28 cellular contexts compared by ENCODE assay signal in the genomic region with DNA sequence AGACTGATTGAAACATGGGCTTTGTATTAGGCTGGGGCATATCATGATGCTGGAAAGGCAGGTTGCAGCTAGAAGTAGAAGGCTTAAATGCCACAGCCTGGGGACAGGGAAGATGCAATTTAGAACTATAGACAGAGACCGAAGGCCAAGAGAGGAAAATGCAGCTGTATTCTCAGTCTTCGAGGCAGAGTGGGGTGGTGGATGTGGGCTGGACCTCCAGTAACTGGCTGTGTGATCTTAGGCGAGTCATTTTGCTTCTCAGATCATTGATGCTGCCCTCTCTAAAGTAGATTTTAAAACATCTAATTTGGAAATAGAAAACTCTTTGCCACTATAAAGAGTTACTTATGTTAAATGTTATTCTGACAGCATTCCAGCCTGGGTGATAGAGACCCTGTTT. TPM values are rescaled to one million over a fixed set of nuclear protein-coding genes. Genes with fewer than 3 reads are reported as not detected.
"Had no signal": no experiment of that assay in that cellular context is flagged by ENCODE, and none has a peak within 500 bp of the region (broad histone marks: within the 10 kb centered on the region; RNA-seq: fewer than 3 reads in every experiment).

No MANE protein-coding gene starts in this region.

- H3K27ac Mint-ChIP-seq: activated CD8-positive, alpha-beta memory T cell treated with anti-CD3 and anti-CD28 coated beads, Interleukin-2, amount 10 ng/mL, durations not matched to agents 7 days and 5 days; activated naive CD8-positive, alpha-beta T cell; mesothelial cell of epicardium; stimulated activated memory B cell treated with anti-CD40 and anti-IgM and Interleukin-4, amounts not matched to agents 10 μg/mL and 1 μg/mL and 100 μg/mL, for 72 hours had no signal

- H3K36me3 Mint-ChIP-seq: activated CD8-positive, alpha-beta memory T cell treated with anti-CD3 and anti-CD28 coated beads, Interleukin-2, amount 10 ng/mL, durations not matched to agents 7 days and 5 days; activated naive CD8-positive, alpha-beta T cell; immature natural killer cell; mesothelial cell of epicardium; naive B cell; stimulated activated memory B cell treated with anti-CD40 and anti-IgM and Interleukin-4, amounts not matched to agents 10 μg/mL and 1 μg/mL and 100 μg/mL, for 72 hours had no signal

- H3K4me1 Mint-ChIP-seq: naive B cell had no signal

- H3K4me1 ChIP-seq: pancreas, prostate gland, tibial nerve had no signal

- H3K27ac ChIP-seq: pancreas, prostate gland, SK-N-MC, skin epidermis, tibial nerve had no signal

- H3K4me3 Mint-ChIP-seq: activated CD8-positive, alpha-beta memory T cell treated with anti-CD3 and anti-CD28 coated beads, Interleukin-2, amount 10 ng/mL, durations not matched to agents 7 days and 5 days; activated naive CD8-positive, alpha-beta T cell; effector memory CD8-positive, alpha-beta T cell; immature natural killer cell; mesothelial cell of epicardium; naive B cell; stimulated activated memory B cell treated with anti-CD40 and anti-IgM and Interleukin-4, amounts not matched to agents 10 μg/mL and 1 μg/mL and 100 μg/mL, for 72 hours had no signal

- H3K4me3 ChIP-seq: pancreas, prostate gland, SK-N-MC, skin epidermis, tibial nerve had no signal

- DNase-seq: activated CD4-positive, alpha-beta T cell treated with anti-CD3 and anti-CD28 coated beads for 1 hour; activated CD4-positive, alpha-beta T cell treated with anti-CD3 and anti-CD28 coated beads, Interleukin-2, amount 50 U/mL, for 48 hours; activated CD8-positive, alpha-beta memory T cell treated with anti-CD3 and anti-CD28 coated beads, Interleukin-2, amount 10 ng/mL, durations not matched to agents 7 days and 5 days; amniotic stem cell; caudate nucleus; cortex of kidney; effector memory CD8-positive, alpha-beta T cell; head of caudate nucleus; hypothalamus; immature natural killer cell; naive B cell; pancreas; retina; stimulated activated CD4-positive, alpha-beta T cell treated with anti-CD3 and anti-CD28 coated beads, Interleukin-4, amount 100 ng/mL, for 24 hours had no signal

- ATAC-seq: sciatic nerve; stimulated activated memory B cell treated with anti-CD40 and anti-IgM and Interleukin-4, amounts not matched to agents 10 μg/mL and 1 μg/mL and 100 μg/mL, for 72 hours had no signal

- H3K36me3 ChIP-seq: pancreas, prostate gland, tibial nerve had no signal

- H3K9me3 ChIP-seq: pancreas, prostate gland, tibial nerve had no signal

- H3K9me3 Mint-ChIP-seq: effector memory CD8-positive, alpha-beta T cell; immature natural killer cell; mesothelial cell of epicardium; naive B cell; stimulated activated memory B cell treated with anti-CD40 and anti-IgM and Interleukin-4, amounts not matched to agents 10 μg/mL and 1 μg/mL and 100 μg/mL, for 72 hours had no signal

RNA-seq across cellular contexts. Expression of a gene that starts 17.7 kb away (rescaled TPM):
- total RNA-seq: chondrocyte, fibroblast of lung, fibroblast of villous mesenchyme, urinary bladder had no signal

RNA-seq across cellular contexts. Expression of a gene that starts 24.6 kb away (rescaled TPM):
- total RNA-seq: chondrocyte, fibroblast of lung, fibroblast of villous mesenchyme, kidney epithelial cell, lower leg skin had no signal

RNA-seq across cellular contexts. Expression of a gene that starts 26.3 kb away (rescaled TPM):
- total RNA-seq: chondrocyte, fibroblast of lung, fibroblast of villous mesenchyme, kidney epithelial cell had no signal

RNA-seq across cellular contexts. Expression of a gene that starts 59.2 kb away (rescaled TPM):
- total RNA-seq: activated CD8-positive, alpha-beta memory T cell treated with anti-CD3 and anti-CD28 coated beads, Interleukin-2, amount 10 ng/mL, durations not matched to agents 7 days and 5 days had no signal
